ENCODE assay signal across 20 cellular contexts in genomic region chr22:21915624-21916308, GRCh38. TPM values are rescaled to one million over a fixed set of nuclear protein-coding genes. Genes with fewer than 3 reads are reported as not detected.
DNase-seq lines count a peak whose midpoint lies in the region; ATAC-seq lines count a peak whose summit lies in the region.
"Had no signal": no experiment of that assay in that cellular context is flagged by ENCODE, and none has a peak within 500 bp of the region (broad histone marks: within the 10 kb centered on the region; RNA-seq: fewer than 3 reads in every experiment).

No MANE protein-coding gene starts in this region.

- H3K36me3 Mint-ChIP-seq in activated naive CD4-positive, alpha-beta T cell treated with anti-CD3 and anti-CD28 coated beads, Interleukin-2, amount 50 U/mL, for 24 hours: no peaks in the 10 kb centered on the region
- H3K36me3 Mint-ChIP-seq: CD4-positive, CD25-positive, alpha-beta regulatory T cell; CD8-positive, alpha-beta memory T cell had no signal

- H2BK5ac ChIP-seq in neuronal stem cell (ENCODE audit: low read length): no peak overlapping the region

- H3K4ac ChIP-seq in neuronal stem cell (ENCODE audit: low read length): no peak overlapping the region

- H3K27me3 ChIP-seq in H7 (ENCODE audit: control insufficient read depth, insufficient read depth, low read length) (no peaks in the 10 kb centered on the region), neuronal stem cell (ENCODE audit: control insufficient read depth in 3 of 3, insufficient read depth in 3 of 3, low read depth in 1 of 3, low read length in 3 of 3) (no peaks in the 10 kb centered on the region)

- peak overlapping the region; percentile 38 for H3K9ac ChIP-seq in neuronal stem cell (ENCODE audit: low read depth, low read length, poor library complexity)

- no peak for DNase-seq in activated naive CD4-positive, alpha-beta T cell treated with Interleukin-2 at 50 U/mL for 16 hours
- peak; percentile 2 for DNase-seq in AG08396 (ENCODE audit: low spot score)
- DNase-seq in H7: peak; percentile 14
- DNase-seq in neuronal stem cell (ENCODE audit: low spot score): no peak
- DNase-seq in NCI-H2081 treated with DMSO at 0.1 percent for 48 hours (lab: John Stamatoyannopoulos, UW): no peak
- no peak for DNase-seq in HuH-7.5 (ENCODE audit: low spot score)
- DNase-seq: 8988T; C1 segment of cervical spinal cord; CD4-positive, CD25-positive, alpha-beta regulatory T cell; COR-L47; DMS 273 treated with DMSO at 0.1 percent for 48 hours; DMS53; DND-41; EL had no signal

- H3K14ac ChIP-seq in neuronal stem cell (ENCODE audit: low read length): no peak overlapping the region

- H3K79me1 ChIP-seq in neuronal stem cell (ENCODE audit: low read depth, low read length): no peaks in the 10 kb centered on the region

- no peaks in the 10 kb centered on the region for H3K27me3 Mint-ChIP-seq in activated naive CD4-positive, alpha-beta T cell treated with anti-CD3 and anti-CD28 coated beads, Interleukin-2, amount 50 U/mL, for 24 hours
- H3K27me3 Mint-ChIP-seq: B cell; CD4-positive, CD25-positive, alpha-beta regulatory T cell; CD8-positive, alpha-beta memory T cell had no signal

- H3K27ac Mint-ChIP-seq in activated naive CD4-positive, alpha-beta T cell treated with anti-CD3 and anti-CD28 coated beads, Interleukin-2, amount 50 U/mL, for 24 hours: peak overlapping the region; percentile 68
- H3K27ac Mint-ChIP-seq: B cell, GM23338 had no signal

- whole genome bisulfite sequencing in neuronal stem cell (ENCODE audit: extremely low coverage in 2 of 2, insufficient read length in 2 of 2, insufficient replicate concordance in 1 of 2), 2 donors: no CpG with 5 or more reads among the region's 4 CpGs

- no peak overlapping the region for H2AK5ac ChIP-seq in neuronal stem cell (ENCODE audit: low read depth, low read length)

- H3K4me1 ChIP-seq in neuronal stem cell (ENCODE audit: control insufficient read depth in 2 of 2, insufficient read depth in 1 of 2, low read depth in 1 of 2, low read length in 2 of 2): peaks cover 6 to 22% of the 10 kb centered on the region in 2 donors

- H3K36me3 ChIP-seq in H7 (replicated peaks; ENCODE audit: control insufficient read depth, insufficient read depth, low read length) (no peaks in the 10 kb centered on the region), neuronal stem cell (replicated peaks in 1 of 2; ENCODE audit: control insufficient read depth in 2 of 2, insufficient read depth in 2 of 2, low read length in 2 of 2) (no peaks in the 10 kb centered on the region)

- no peak overlapping the region for H3K23ac ChIP-seq in neuronal stem cell (ENCODE audit: low read depth, low read length, poor library complexity)

- H3K27ac ChIP-seq in neuronal stem cell (replicated peaks; ENCODE audit: low read length): no peak overlapping the region

- no peak for ATAC-seq in GM18520 (IDR thresholded peaks at IDR 0.05; ENCODE audit: unreplicated experiment)
- ATAC-seq: GM12878, GM23338 had no signal

- H2AFZ ChIP-seq in neuronal stem cell (ENCODE audit: low read length): no peak overlapping the region
- H2AFZ ChIP-seq: GM23338 had no signal

- H3K9me3 Mint-ChIP-seq in activated naive CD4-positive, alpha-beta T cell treated with anti-CD3 and anti-CD28 coated beads, Interleukin-2, amount 50 U/mL, for 24 hours: no peaks in the 10 kb centered on the region
- H3K9me3 Mint-ChIP-seq: CD4-positive, CD25-positive, alpha-beta regulatory T cell; CD8-positive, alpha-beta memory T cell; GM23338 had no signal

- no peak overlapping the region for H2BK120ac ChIP-seq in neuronal stem cell (ENCODE audit: low read depth, low read length)

- H4K8ac ChIP-seq in neuronal stem cell (ENCODE audit: low read depth, low read length): no peak overlapping the region

- H3K9me3 ChIP-seq in neuronal stem cell (replicated peaks in 1 of 2; ENCODE audit: control insufficient read depth in 2 of 2, insufficient read depth in 1 of 2, low read depth in 1 of 2, low read length in 2 of 2): no peaks in the 10 kb centered on the region

- H4K91ac ChIP-seq in neuronal stem cell (ENCODE audit: low read depth, low read length, poor library complexity): no peak overlapping the region

- no peaks in the 10 kb centered on the region for H3K4me1 Mint-ChIP-seq in activated naive CD4-positive, alpha-beta T cell treated with anti-CD3 and anti-CD28 coated beads, Interleukin-2, amount 50 U/mL, for 24 hours
- H3K4me1 Mint-ChIP-seq: CD4-positive, CD25-positive, alpha-beta regulatory T cell; CD8-positive, alpha-beta memory T cell had no signal

- H3K4me3 Mint-ChIP-seq in activated naive CD4-positive, alpha-beta T cell treated with anti-CD3 and anti-CD28 coated beads, Interleukin-2, amount 50 U/mL, for 24 hours: no peak overlapping the region
- H3K4me3 Mint-ChIP-seq: B cell; CD4-positive, CD25-positive, alpha-beta regulatory T cell; CD8-positive, alpha-beta memory T cell; GM23338 had no signal

- H2BK15ac ChIP-seq in neuronal stem cell (ENCODE audit: low read length): peak overlapping the region; percentile 69

- H2BK12ac ChIP-seq in neuronal stem cell (ENCODE audit: low read length): no peak overlapping the region

- H3K4me2 ChIP-seq in neuronal stem cell (ENCODE audit: insufficient read depth, low read length, poor library complexity, severe bottlenecking): no peak overlapping the region
- H3K4me2 ChIP-seq: GM23338 had no signal

- H3K4me3 ChIP-seq in H7 (ENCODE audit: insufficient read depth, low read depth, low read length) (no peak overlapping the region), neuronal stem cell (ENCODE audit: low read length in 2 of 2) (no peak overlapping the region)
- H3K4me3 ChIP-seq: GM12878, GM23338 had no signal

- peak overlapping the region; percentile 59 for H3K18ac ChIP-seq in neuronal stem cell (ENCODE audit: low read length)

RNA-seq across cellular contexts. Expression of gene PPM1F, which starts 36.9 kb away (rescaled TPM):
- 19.7 and 34.8 TPM in 2 replicates for total RNA-seq in H7 (2014; rRNA removed; shearing (Covaris generic))
- polyA plus RNA-seq in neuronal stem cell (2013, experiment 1 of 2): 17.8 TPM
- 16.6 TPM for polyA plus RNA-seq in neuronal stem cell (2013, experiment 2 of 2)

RNA-seq across cellular contexts. Expression of gene MAPK1, which starts 48.3 kb away (rescaled TPM):
- total RNA-seq in H7 (2014; rRNA removed; shearing (Covaris generic)): 54.5 and 55.5 TPM in 2 replicates
- polyA plus RNA-seq in neuronal stem cell (2013, experiment 1 of 2): 51.0 TPM
- 50.9 TPM for polyA plus RNA-seq in neuronal stem cell (2013, experiment 2 of 2)

Comparison
In these comparisons a context has a peak if more than half of its experiments do, and no peak if none do; other contexts are left out.
1. DNase-seq: peak in AG08396 (single experiment) and H7 (single experiment); none in activated naive CD4-positive, alpha-beta T cell treated with Interleukin-2 at 50 U/mL for 16 hours (single experiment), neuronal stem cell (single experiment), NCI-H2081 treated with DMSO at 0.1 percent for 48 hours (single experiment) and HuH-7.5 (single experiment).